In the genomic region with DNA sequence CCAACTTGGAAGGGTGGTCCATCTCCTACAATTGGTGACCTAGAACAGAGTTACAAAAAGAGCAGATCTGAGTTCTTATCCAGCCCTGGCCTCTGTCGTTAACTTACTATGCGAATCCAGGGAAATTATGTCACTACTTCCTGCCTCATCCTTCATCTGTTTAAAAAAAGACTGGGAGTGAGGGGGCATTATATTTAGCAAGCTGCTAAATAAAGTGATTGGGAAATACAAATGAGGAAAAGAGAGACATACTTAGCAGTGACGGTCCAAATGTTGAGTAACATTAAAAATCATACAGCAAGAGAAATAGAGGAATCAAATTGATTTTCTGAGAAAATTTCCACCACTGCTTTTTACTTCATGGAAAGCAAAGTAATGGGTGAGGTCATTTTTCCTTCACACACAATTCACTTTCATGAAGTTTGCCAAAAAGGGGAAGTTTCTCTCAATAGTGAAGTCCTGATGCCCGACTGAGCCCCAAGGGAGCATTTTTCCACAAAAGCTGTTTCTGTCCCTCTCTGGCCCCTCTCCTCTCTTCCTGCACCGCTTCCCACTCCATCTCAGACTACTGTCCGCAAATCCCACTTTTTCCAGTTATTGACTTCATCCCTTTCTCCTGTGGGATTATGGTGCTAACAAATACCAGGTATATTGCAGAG, we compare ENCODE assay signal across 16 cellular contexts.
DNase-seq lines count a peak whose midpoint lies in the region; ATAC-seq and TF ChIP-seq lines count a peak whose summit lies in the region.
"Had no signal": no experiment of that assay in that cellular context is flagged by ENCODE, and none has a peak within 500 bp of the region (broad histone marks: within the 10 kb centered on the region; RNA-seq: fewer than 3 reads in every experiment).

No MANE protein-coding gene starts in this region.

- no peaks in the 10 kb centered on the region for H3K9me2 ChIP-seq in GM23248 (ENCODE audit: insufficient read depth)

- 79 to 86% methylated on average over 6 of the region's 6 CpGs for WGBS in GM23248 (ENCODE audit: low coverage in 1 of 2, low lambda C conversion rate in 2 of 2, missing lambda C conversion rate in 2 of 2), 2 experiments

- no peaks in the 10 kb centered on the region for H3K27me3 Mint-ChIP-seq in stimulated activated naive CD8-positive, alpha-beta T cell treated with anti-CD3 and anti-CD28 coated beads, Interleukin-15, Interleukin-2, amounts not matched to agents 100 ng/mL and 50 ng/mL, for 24 hours

- no peak overlapping the region for H3K4me2 ChIP-seq in GM23248 (ENCODE audit: unreplicated experiment)

- no peaks in the 10 kb centered on the region for H3K36me3 Mint-ChIP-seq in stimulated activated naive CD8-positive, alpha-beta T cell treated with anti-CD3 and anti-CD28 coated beads, Interleukin-15, Interleukin-2, amounts not matched to agents 100 ng/mL and 50 ng/mL, for 24 hours (ENCODE audit: low read depth)
- H3K36me3 Mint-ChIP-seq: activated naive CD4-positive, alpha-beta T cell treated with anti-CD3 and anti-CD28 coated beads, Interleukin-2, amount 50 U/mL, for 72 hours had no signal

- no peaks in the 10 kb centered on the region for H4K20me1 ChIP-seq in GM23248 (ENCODE audit: insufficient read depth)

- H3K9me3 ChIP-seq in GM23248 (ENCODE audit: low read depth): no peaks in the 10 kb centered on the region
- H3K9me3 ChIP-seq: neutrophil, sigmoid colon, SJSA1 had no signal

- H3K27ac ChIP-seq in foreskin keratinocyte: no peak overlapping the region
- no peak overlapping the region for H3K27ac ChIP-seq in GM23248
- H3K27ac ChIP-seq: neutrophil, sigmoid colon, SJSA1 had no signal

- H2AFZ ChIP-seq in GM23248: no peak overlapping the region

- H3F3A ChIP-seq in GM23248 (ENCODE audit: insufficient read depth): peaks cover 6% of the 10 kb centered on the region; the same call in 1 of the 2 replicates

- ATAC-seq in stimulated activated naive CD8-positive, alpha-beta T cell treated with anti-CD3 and anti-CD28 coated beads, Interleukin-15, Interleukin-2, amounts not matched to agents 100 U/mL and 50 U/mL, for 24 hours: no peak
- no peak for ATAC-seq in foreskin keratinocyte
- no peak for ATAC-seq in GM19328 (IDR thresholded peaks at IDR 0.05; ENCODE audit: unreplicated experiment)
- ATAC-seq: activated naive CD4-positive, alpha-beta T cell treated with anti-CD3 and anti-CD28 coated beads, Interleukin-2, amount 50 U/mL, for 72 hours had no signal

- no peaks in the 10 kb centered on the region for H3K9me3 Mint-ChIP-seq in stimulated activated naive CD8-positive, alpha-beta T cell treated with anti-CD3 and anti-CD28 coated beads, Interleukin-15, Interleukin-2, amounts not matched to agents 100 ng/mL and 50 ng/mL, for 24 hours

- TF ChIP-seq CTCF in fibroblast of mammary gland (conservative IDR thresholded peaks at IDR 0.05; ENCODE audit: control insufficient read depth, insufficient read depth, low read depth, low read length): no peak
- TF ChIP-seq CTCF in foreskin keratinocyte (conservative IDR thresholded peaks at IDR 0.05): no peak

- no peak overlapping the region for H3K9ac ChIP-seq in GM23248

- H3K79me2 ChIP-seq in GM23248 (ENCODE audit: insufficient read depth): no peaks in the 10 kb centered on the region

- no peak for DNase-seq in stimulated activated naive CD8-positive, alpha-beta T cell treated with anti-CD3 and anti-CD28 coated beads, Interleukin-15, Interleukin-2, amounts not matched to agents 100 U/mL and 50 U/mL, for 24 hours
- DNase-seq in NOMO-1 (lab: John Stamatoyannopoulos, UW; ENCODE audit: unreplicated experiment in 2 of 2): peak; percentile 44 to 63
- peak; percentile 32 for DNase-seq in fibroblast of mammary gland (ENCODE audit: low read depth)
- no peak for DNase-seq in DMS79 treated with DMSO at 0.1 percent for 48 hours (lab: John Stamatoyannopoulos, UW)
- DNase-seq in foreskin keratinocyte: no peak
- no peak for DNase-seq in GM23248
- DNase-seq: foreskin fibroblast; NCI-H2081; NCI-H748 treated with DMSO at 0.1 percent for 48 hours; sigmoid colon; stimulated activated CD4-positive, alpha-beta T cell treated with anti-CD3 and anti-CD28 coated beads, Interleukin-4, amount 100 ng/mL, for 4 hours had no signal

- peaks cover 8% of the 10 kb centered on the region for H3K4me1 ChIP-seq in foreskin keratinocyte
- peaks cover 13% of the 10 kb centered on the region for H3K4me1 ChIP-seq in GM23248 (ENCODE audit: insufficient read depth)
- H3K4me1 ChIP-seq: sigmoid colon had no signal

- H3K27me3 ChIP-seq in foreskin keratinocyte: no peaks in the 10 kb centered on the region
- H3K27me3 ChIP-seq in GM23248 (replicated peaks; ENCODE audit: insufficient read depth): no peaks in the 10 kb centered on the region
- H3K27me3 ChIP-seq: sigmoid colon, SJSA1 had no signal

- peaks cover 17% of the 10 kb centered on the region for H3K4me1 Mint-ChIP-seq in stimulated activated naive CD8-positive, alpha-beta T cell treated with anti-CD3 and anti-CD28 coated beads, Interleukin-15, Interleukin-2, amounts not matched to agents 100 ng/mL and 50 ng/mL, for 24 hours (ENCODE audit: low read depth)

- no peaks in the 10 kb centered on the region for H3K36me3 ChIP-seq in GM23248 (ENCODE audit: low read depth)
- H3K36me3 ChIP-seq: neutrophil, sigmoid colon, SJSA1 had no signal

- no peak overlapping the region for H3K4me3 Mint-ChIP-seq in stimulated activated naive CD8-positive, alpha-beta T cell treated with anti-CD3 and anti-CD28 coated beads, Interleukin-15, Interleukin-2, amounts not matched to agents 100 ng/mL and 50 ng/mL, for 24 hours

- H3K27ac Mint-ChIP-seq in stimulated activated naive CD8-positive, alpha-beta T cell treated with anti-CD3 and anti-CD28 coated beads, Interleukin-15, Interleukin-2, amounts not matched to agents 100 ng/mL and 50 ng/mL, for 24 hours: peak overlapping the region; percentile 42

- in situ Hi-C loops in GM23248 (cut with MboI): no loop called here

- H3K4me3 ChIP-seq in fibroblast of mammary gland (ENCODE audit: control insufficient read depth, low read depth, low read length): no peak overlapping the region
- no peak overlapping the region for H3K4me3 ChIP-seq in GM23248
- H3K4me3 ChIP-seq: sigmoid colon, SJSA1 had no signal

Comparison
In these comparisons a context has a peak if more than half of its experiments do, and no peak if none do; other contexts are left out.
1. DNase-seq: peak in NOMO-1 (2 of 2) and fibroblast of mammary gland (single experiment); none in stimulated activated naive CD8-positive, alpha-beta T cell treated with anti-CD3 and anti-CD28 coated beads, Interleukin-15, Interleukin-2, amounts not matched to agents 100 U/mL and 50 U/mL, for 24 hours (single experiment), DMS79 treated with DMSO at 0.1 percent for 48 hours (single experiment), foreskin keratinocyte (0 of 2) and GM23248 (single experiment).